34 cellular contexts compared by ENCODE assay signal in genomic region chr3:23979569-23979968, GRCh38.
"Had no signal": no experiment of that assay in that cellular context is flagged by ENCODE, and none has a peak within 500 bp of the region (broad histone marks: within the 10 kb centered on the region; RNA-seq: fewer than 3 reads in every experiment).

No MANE protein-coding gene starts in this region.

- H3K27ac Mint-ChIP-seq: activated T-cell treated with anti-CD3 and anti-CD28 coated beads, Interleukin-2, amount 50 U/mL, for 24 hours; natural killer cell; neural progenitor cell; stimulated activated memory B cell treated with anti-CD40 and anti-IgM and Interleukin-4, amounts not matched to agents 10 μg/mL and 1 μg/mL and 100 μg/mL, for 72 hours; stimulated activated naive CD8-positive, alpha-beta T cell treated with anti-CD3 and anti-CD28 coated beads, Interleukin-15, amount 100 ng/mL, for 72 hours had no signal

- H3K4me2 ChIP-seq: neural progenitor cell, smooth muscle cell had no signal

- DNase-seq: activated CD4-positive, alpha-beta T cell treated with anti-CD3 and anti-CD28 coated beads for 4 hours; activated CD4-positive, alpha-beta T cell treated with anti-CD3 and anti-CD28 coated beads, Interleukin-2, amount 50 U/mL, for 48 hours; activated CD8-positive, alpha-beta memory T cell treated with anti-CD3 and anti-CD28 coated beads, Interleukin-2, amount 50 U/mL, for 48 hours; activated gamma-delta T cell; activated naive CD4-positive, alpha-beta T cell treated with anti-CD3 and anti-CD28 coated beads, Interleukin-2, amount 50 U/mL, for 16 hours; activated T-cell treated with anti-CD3 and anti-CD28 coated beads, Interleukin-2, amount 50 U/mL, for 24 hours; amygdala; caudate nucleus; dermis blood vessel endothelial cell; effector CD4-positive, alpha-beta T cell; hippocampal formation; midbrain; natural killer cell; occipital lobe; psoas muscle; sigmoid colon; stimulated activated CD4-positive, alpha-beta T cell treated with anti-CD3 and anti-CD28 coated beads, Interleukin-1b, Interleukin-23, amount 100 ng/mL, for 48 hours; stimulated activated CD4-positive, alpha-beta T cell treated with anti-CD3 and anti-CD28 coated beads, Interleukin-4, amount 100 ng/mL, for 4 hours; stimulated activated CD8-positive, alpha-beta memory T cell treated with anti-CD3 and anti-CD28 coated beads, Interleukin-4, amount 100 ng/mL, for 48 hours; stimulated activated naive CD8-positive, alpha-beta T cell treated with anti-CD3 and anti-CD28 coated beads, Interleukin-15, amount 100 ng/mL, for 72 hours; substantia nigra; T-helper 9 cell; thyroid gland; upper lobe of left lung had no signal

- H3K4me3 ChIP-seq: esophagus muscularis mucosa, gastroesophageal sphincter, neural progenitor cell, psoas muscle, sigmoid colon, smooth muscle cell, thyroid gland, upper lobe of left lung, vagina had no signal

- H3K27ac ChIP-seq: esophagus muscularis mucosa, gastroesophageal sphincter, neural progenitor cell, parathyroid adenoma, psoas muscle, sigmoid colon, thyroid gland, upper lobe of left lung, vagina, VCaP had no signal

- FAIRE-seq: keratinocyte, TTC549 had no signal

- H2AFZ ChIP-seq: neural progenitor cell, parathyroid adenoma had no signal

- H3K9me3 ChIP-seq: gastroesophageal sphincter, psoas muscle, sigmoid colon, thyroid gland, upper lobe of left lung, vagina had no signal

- H3K27me3 ChIP-seq: esophagus muscularis mucosa, gastroesophageal sphincter, neural progenitor cell, sigmoid colon, thyroid gland, upper lobe of left lung, vagina had no signal

- H3K4me3 Mint-ChIP-seq: activated T-cell treated with anti-CD3 and anti-CD28 coated beads, Interleukin-2, amount 50 U/mL, for 24 hours; natural killer cell; neural progenitor cell; stimulated activated memory B cell treated with anti-CD40 and anti-IgM and Interleukin-4, amounts not matched to agents 10 μg/mL and 1 μg/mL and 100 μg/mL, for 72 hours; stimulated activated naive CD8-positive, alpha-beta T cell treated with anti-CD3 and anti-CD28 coated beads, Interleukin-15, amount 100 ng/mL, for 72 hours had no signal

- H3K4me1 Mint-ChIP-seq: neural progenitor cell; stimulated activated memory B cell treated with anti-CD40 and anti-IgM and Interleukin-4, amounts not matched to agents 10 μg/mL and 1 μg/mL and 100 μg/mL, for 72 hours had no signal

- H3K9ac ChIP-seq: neural progenitor cell, parathyroid adenoma had no signal

- H3K27me3 Mint-ChIP-seq: activated T-cell treated with anti-CD3 and anti-CD28 coated beads, Interleukin-2, amount 50 U/mL, for 24 hours; stimulated activated memory B cell treated with anti-CD40 and anti-IgM and Interleukin-4, amounts not matched to agents 10 μg/mL and 1 μg/mL and 100 μg/mL, for 72 hours; stimulated activated naive CD8-positive, alpha-beta T cell treated with anti-CD3 and anti-CD28 coated beads, Interleukin-15, amount 100 ng/mL, for 72 hours had no signal

- H3K4me1 ChIP-seq: neural progenitor cell, parathyroid adenoma, thyroid gland, vagina had no signal

- ATAC-seq: gastroesophageal sphincter; natural killer cell; psoas muscle; stimulated activated memory B cell treated with anti-CD40 and anti-IgM and Interleukin-4, amounts not matched to agents 10 μg/mL and 1 μg/mL and 100 μg/mL, for 72 hours; stimulated activated naive CD8-positive, alpha-beta T cell treated with anti-CD3 and anti-CD28 coated beads, Interleukin-15, amount 100 ng/mL, for 72 hours had no signal

- H3K9me3 Mint-ChIP-seq: activated T-cell treated with anti-CD3 and anti-CD28 coated beads, Interleukin-2, amount 50 U/mL, for 24 hours; natural killer cell; stimulated activated memory B cell treated with anti-CD40 and anti-IgM and Interleukin-4, amounts not matched to agents 10 μg/mL and 1 μg/mL and 100 μg/mL, for 72 hours; stimulated activated naive CD8-positive, alpha-beta T cell treated with anti-CD3 and anti-CD28 coated beads, Interleukin-15, amount 100 ng/mL, for 72 hours had no signal
